Comparison of ENCODE assay signal across 16 cellular contexts in the genomic region with DNA sequence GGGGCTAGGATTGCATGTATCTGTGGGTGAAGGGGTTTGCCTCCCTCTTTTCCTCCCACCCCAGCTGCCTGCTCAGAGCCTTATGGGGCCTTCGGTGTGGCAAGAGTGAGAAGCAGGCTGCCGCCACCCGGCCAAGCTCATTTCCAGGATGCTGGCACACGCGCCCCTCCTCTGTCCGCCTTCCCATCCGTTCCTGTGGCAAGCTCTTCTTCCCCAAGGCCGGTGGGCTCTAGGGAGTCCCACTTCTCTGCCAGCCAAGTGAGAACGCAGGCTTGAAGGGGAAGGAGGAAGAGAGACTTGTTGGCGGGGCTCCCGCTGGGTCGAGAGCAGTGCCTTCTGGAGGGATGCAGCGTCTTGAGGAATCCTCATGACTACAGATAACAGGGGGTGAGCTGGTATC. TPM values are rescaled to one million over a fixed set of nuclear protein-coding genes. Genes with fewer than 3 reads are reported as not detected.
DNase-seq lines count a peak whose midpoint lies in the region; ATAC-seq and TF ChIP-seq lines count a peak whose summit lies in the region.
"Had no signal": no experiment of that assay in that cellular context is flagged by ENCODE, and none has a peak within 500 bp of the region (broad histone marks: within the 10 kb centered on the region; RNA-seq: fewer than 3 reads in every experiment).

No MANE protein-coding gene starts in this region.

- DNase-seq in NCI-H82 (lab: John Stamatoyannopoulos, UW) (peak; percentile 58), NCI-H82 treated with DMSO at 0.1 percent for 48 hours (lab: John Stamatoyannopoulos, UW; ENCODE audit: unreplicated experiment) (no peak), H7 (peak; percentile 36), esophagus muscularis mucosa (ENCODE audit: extremely low spot score) (peak; percentile 62), psoas muscle (no peak), HuH-7 (ENCODE audit: low spot score) (no peak)
- DNase-seq: BE2C; CD4-positive, alpha-beta memory T cell; DMS153; GDM1; HCEC 1CT; NCI-H187 treated with DMSO at 0.1 percent for 48 hours; NCI-H748 treated with DMSO at 0.1 percent for 48 hours had no signal

- no peak overlapping the region for H3K4me3 ChIP-seq in H7 (ENCODE audit: insufficient read depth, low read depth, low read length)
- H3K4me3 ChIP-seq in esophagus muscularis mucosa = no peak overlapping the region
- no peak overlapping the region for H3K4me3 ChIP-seq in psoas muscle
- H3K4me3 ChIP-seq: K562 had no signal

- TF ChIP-seq EP300 in esophagus muscularis mucosa (IDR thresholded peaks at IDR 0.05) = no peak

- no peaks in the 10 kb centered on the region for H3K9me3 ChIP-seq in esophagus muscularis mucosa
- no peaks in the 10 kb centered on the region for H3K9me3 ChIP-seq in psoas muscle
- H3K9me3 ChIP-seq: BE2C had no signal

- TF ChIP-seq CTCF in esophagus muscularis mucosa (IDR thresholded peaks at IDR 0.05) (no peak), psoas muscle (IDR thresholded peaks at IDR 0.05) (no peak)

- ATAC-seq in psoas muscle (no peak), HG03378 (IDR thresholded peaks at IDR 0.05; ENCODE audit: unreplicated experiment) (no peak), HG03159 (IDR thresholded peaks at IDR 0.05; ENCODE audit: unreplicated experiment) (no peak)
- ATAC-seq: K562 had no signal

- 80% methylated on average over 13 of the region's 13 CpGs for WGBS in esophagus muscularis mucosa
- WGBS in psoas muscle, 3 donors = 60 to 71% (median 66%) methylated on average over 12 to 13 of the region's 13 CpGs

- H3K27ac ChIP-seq in esophagus muscularis mucosa (replicated peaks in 1 of 4) (no peak overlapping the region), psoas muscle (peak overlapping the region; percentile 79)

- H3K36me3 ChIP-seq in H7 (replicated peaks; ENCODE audit: control insufficient read depth, insufficient read depth, low read length) (no peaks in the 10 kb centered on the region), esophagus muscularis mucosa (no peaks in the 10 kb centered on the region), psoas muscle (ENCODE audit: insufficient read depth in 1 of 2, low read depth in 1 of 2) (no peaks in the 10 kb centered on the region)
- H3K36me3 ChIP-seq: BE2C had no signal

- intact Hi-C loops in esophagus muscularis mucosa (cut with DNase I) = no loop called here
- intact Hi-C loops in psoas muscle (cut with DNase I) = loop anchor here (5.0 kb wide), 2 partner anchors 54 to 111 kb away; no protein-coding TSS in a partner anchor

- TF ChIP-seq POLR2A in esophagus muscularis mucosa (IDR thresholded peaks at IDR 0.05; ENCODE audit: low read depth) = no peak

- H3K4me1 ChIP-seq in esophagus muscularis mucosa = peaks cover 10 to 32% (median 23%) of the 10 kb centered on the region in 4 donors
- H3K4me1 ChIP-seq in psoas muscle = peaks cover 24% of the 10 kb centered on the region
- H3K4me1 ChIP-seq: BE2C had no signal

- H3K27me3 ChIP-seq in H7 (ENCODE audit: control insufficient read depth, insufficient read depth, low read length) = no peaks in the 10 kb centered on the region; the same call in 1 of the 2 replicates
- H3K27me3 ChIP-seq in esophagus muscularis mucosa = no peaks in the 10 kb centered on the region
- no peaks in the 10 kb centered on the region for H3K27me3 ChIP-seq in psoas muscle (ENCODE audit: insufficient read depth in 3 of 3, low read length in 2 of 3)
- H3K27me3 ChIP-seq: BE2C had no signal

RNA-seq across cellular contexts. Expression of gene FOXO6, which starts 40.4 kb away (rescaled TPM):
- total RNA-seq in H7 (2014; rRNA removed; shearing (Covaris generic)) = 0.97 and 1.00 TPM in 2 replicates
- total RNA-seq in esophagus muscularis mucosa (1 to 10 TPM in 1 of 4 donors, under 1 TPM in 3; 0.33 to 1.3 (median 0.53) TPM), psoas muscle (1 to 10 TPM in 3 of 4 donors, under 1 TPM in 1; 0.84 to 8.6 (median 3.3) TPM)
- under 1 TPM; 0.42 to 0.88 (median 0.44) TPM for polyA plus RNA-seq in psoas muscle
- total RNA-seq: CD4-positive, alpha-beta memory T cell had no signal
- polyA plus RNA-seq: CD4-positive, alpha-beta memory T cell had no signal

Comparison
In these comparisons a context has a peak if more than half of its experiments do, and no peak if none do; other contexts are left out.
1. DNase-seq: peak in NCI-H82 (single experiment), H7 (single experiment) and esophagus muscularis mucosa (single experiment); none in NCI-H82 treated with DMSO at 0.1 percent for 48 hours (single experiment), psoas muscle (0 of 2) and HuH-7 (single experiment).